8 cellular contexts compared by ENCODE assay signal in genomic region chr4:27861381-27861787, GRCh38.
DNase-seq lines count a peak whose midpoint lies in the region; ATAC-seq and TF ChIP-seq lines count a peak whose summit lies in the region.

No MANE protein-coding gene starts in this region.

- ATAC-seq in HG03565 (IDR thresholded peaks at IDR 0.05; ENCODE audit: unreplicated experiment), result no peak

- no peak for TF ChIP-seq POLR2A in NB4 (IDR thresholded peaks at IDR 0.05; ENCODE audit: extremely low read depth, insufficient read length)

- DNase-seq in ELF-1 (ENCODE audit: low read depth, low spot score) (peak; percentile 35), NB4 (ENCODE audit: low read depth) (peak; percentile 23), cardiac fibroblast (ENCODE audit: low read depth in 2 of 2) (peak; percentile 33 to 68), mucosa of gallbladder (ENCODE audit: low spot score) (peak; percentile 13), HUDEP-2 (lab: John Stamatoyannopoulos, UW; ENCODE audit: unreplicated experiment in 76 of 76) (no peak), SHP77 treated with DMSO at 0.1 percent for 48 hours (lab: John Stamatoyannopoulos, UW) (no peak), AML-193 (lab: John Stamatoyannopoulos, UW) (no peak)

- H3K4me3 ChIP-seq in NB4 (ENCODE audit: low read depth, low read length) (no peak overlapping the region), cardiac fibroblast (replicated peaks in 1 of 2; ENCODE audit: low read depth in 2 of 2, low read length in 2 of 2) (no peak overlapping the region)

- TF ChIP-seq CTCF in NB4 (IDR thresholded peaks at IDR 0.05; ENCODE audit: low read depth, low read length), result peak; percentile 37
- peak; percentile 53 for TF ChIP-seq CTCF in cardiac fibroblast (IDR thresholded peaks at IDR 0.05; ENCODE audit: low read depth, low read length)

Comparison
In these comparisons a context has a peak if more than half of its experiments do, and no peak if none do; other contexts are left out.
1. DNase-seq: peak in ELF-1 (single experiment), NB4 (single experiment), cardiac fibroblast (2 of 2) and mucosa of gallbladder (single experiment); none in HUDEP-2 (0 of 76), SHP77 treated with DMSO at 0.1 percent for 48 hours (single experiment) and AML-193 (0 of 2).